28 cellular contexts compared by ENCODE assay signal in the genomic region with DNA sequence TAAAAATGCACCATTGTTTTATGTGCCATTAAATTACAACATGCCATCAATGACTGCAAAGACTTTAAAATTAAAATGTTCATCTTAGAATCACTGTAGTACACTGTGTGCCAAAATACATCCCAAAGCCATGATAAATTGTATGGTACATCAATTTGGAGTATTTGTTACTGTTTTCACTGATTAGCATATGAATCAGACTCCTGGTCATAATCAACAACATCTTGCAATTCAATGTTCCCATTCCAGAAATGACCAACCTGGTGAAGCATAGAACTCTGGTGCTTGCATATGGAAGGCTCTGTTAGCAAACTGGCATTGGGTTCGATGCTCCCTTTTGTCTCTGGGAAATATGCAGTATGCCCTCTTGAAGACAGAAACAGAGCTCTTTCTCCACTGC. TPM values are rescaled to one million over a fixed set of nuclear protein-coding genes. Genes with fewer than 3 reads are reported as not detected.
DNase-seq lines count a peak whose midpoint lies in the region; ATAC-seq, FAIRE-seq and TF ChIP-seq lines count a peak whose summit lies in the region.
"Had no signal": no experiment of that assay in that cellular context is flagged by ENCODE, and none has a peak within 500 bp of the region (broad histone marks: within the 10 kb centered on the region; RNA-seq: fewer than 3 reads in every experiment).

No MANE protein-coding gene starts in this region.

- H3K4me1 ChIP-seq in K562 (replicated peaks in 1 of 2; ENCODE audit: control insufficient read depth in 2 of 2, insufficient read depth in 2 of 2, low read length in 2 of 2) = peaks cover 0 to 3% of the 10 kb centered on the region in 2 experiments; a peak in 2 of 5 replicates
- H3K4me1 ChIP-seq: BLaER1 had no signal

- intact Hi-C loops in K562 (cut with micrococcal nuclease) = no loop called here

- no peak overlapping the region for H3K27ac ChIP-seq in K562 (ENCODE audit: extremely low read depth, low read depth, low read length)
- H3K27ac ChIP-seq: BLaER1 had no signal

- H4K20me1 ChIP-seq in K562 (replicated peaks; ENCODE audit: control insufficient read depth, insufficient read depth, low read length) = no peaks in the 10 kb centered on the region
- H4K20me1 ChIP-seq: BLaER1 had no signal

- no peaks in the 10 kb centered on the region for H3K79me2 ChIP-seq in K562 (ENCODE audit: control insufficient read depth, insufficient read depth, low read length)

- DNase-seq in K562 (ENCODE audit: extremely low read depth in 1 of 4, low spot score in 3 of 4) = no peak
- peak; percentile 69 for DNase-seq in fibroblast of mammary gland (ENCODE audit: low read depth)
- no peak for DNase-seq in activated naive CD4-positive, alpha-beta T cell treated with Interleukin-2 at 50 U/mL for 16 hours
- DNase-seq in stimulated activated CD4-positive, alpha-beta T cell treated with anti-CD3 and anti-CD28 coated beads, Interleukin-2, amount 100 ng/mL, for 24 hours = no peak
- DNase-seq: 8988T; ACHN; BE2C; C1 segment of cervical spinal cord; CD4-positive, alpha-beta memory T cell; CD4-positive, CD25-positive, alpha-beta regulatory T cell; CD8-positive, alpha-beta memory T cell; COR-L47; DMS 273 treated with DMSO at 0.1 percent for 48 hours; DMS153; DMS53; DMS79; DND-41; EL; GDM1 had no signal

- BruUV-seq in K562 (replicated peaks; lab: Mats Ljungman, UMichigan) = no TSS peak

- no peak overlapping the region for H3K9ac ChIP-seq in K562 (ENCODE audit: insufficient read depth in 1 of 2, low read depth in 2 of 2, low read length in 2 of 2)
- H3K9ac ChIP-seq: BLaER1 had no signal

- no peak for TF ChIP-seq POLR2A in K562 (conservative IDR thresholded peaks at IDR 0.05)

- H3K9me3 ChIP-seq in K562 (replicated peaks; ENCODE audit: control insufficient read depth, insufficient read depth, low read depth, low read length) = no peaks in the 10 kb centered on the region
- H3K9me3 ChIP-seq: BE2C, BLaER1 had no signal

- H3K9me1 ChIP-seq in K562 (ENCODE audit: control insufficient read depth, insufficient read depth, low read length) = no peaks in the 10 kb centered on the region

- POLR2A ChIA-PET in K562 (lab: Yijun Ruan, JAX) = no interaction called here

- TF ChIP-seq RAD21 in K562 (CRISPR knock-in tag; conservative IDR thresholded peaks at IDR 0.05 in 1 of 2, IDR thresholded peaks at IDR 0.05 in 1 of 2) = no peak

- CTCF ChIA-PET in K562 (lab: Yijun Ruan, JAX; ENCODE audit: low intra/inter-chr PET ratio) = no interaction called here

- 18% methylated on average over 1 of the region's 1 CpG for WGBS in K562 (ENCODE audit: insufficient coverage, low coverage, missing lambda C conversion rate)

- H3K4me3 ChIP-seq in K562 = no peak overlapping the region
- H3K4me3 ChIP-seq in fibroblast of mammary gland (ENCODE audit: control insufficient read depth, low read depth, low read length) = no peak overlapping the region
- H3K4me3 ChIP-seq: BLaER1, GM12878 had no signal

- H3K27me3 ChIP-seq in K562 (ENCODE audit: control insufficient read depth in 2 of 2, insufficient read depth in 2 of 2, low read length in 2 of 2) = no peaks in the 10 kb centered on the region
- H3K27me3 ChIP-seq: BE2C, BLaER1 had no signal

- H3K36me3 ChIP-seq in K562 (ENCODE audit: control insufficient read depth, insufficient read depth, low read length) = peaks cover 17% of the 10 kb centered on the region; the same call in 2 of the 3 replicates

- in situ Hi-C loops in K562 (cut with MboI) = no loop called here

- no peak overlapping the region for H2AFZ ChIP-seq in K562 (ENCODE audit: low read depth, low read length)

- no peak for TF ChIP-seq EP300 in K562 (IDR thresholded peaks at IDR 0.05; ENCODE audit: low read length)

- H3K4me2 ChIP-seq in K562 (ENCODE audit: insufficient read depth, low read length) = no peak overlapping the region
- H3K4me2 ChIP-seq: BLaER1 had no signal

- peak; percentile 6 for FAIRE-seq in K562 (lab: Jason Lieb, UNC)
- FAIRE-seq: A204.1, GM12878, GM12892, GM18507 had no signal

- ATAC-seq in K562 (no peak), HG03159 (IDR thresholded peaks at IDR 0.05; ENCODE audit: unreplicated experiment) (no peak)
- ATAC-seq: GM12878 had no signal

- TF ChIP-seq CTCF in K562 (IDR thresholded peaks at IDR 0.05 in 2 of 3, conservative IDR thresholded peaks at IDR 0.05 in 1 of 3; ENCODE audit: insufficient read depth in 2 of 3, low read depth in 1 of 3, low read length in 3 of 3) = no peak
- no peak for TF ChIP-seq CTCF in fibroblast of mammary gland (conservative IDR thresholded peaks at IDR 0.05; ENCODE audit: control insufficient read depth, insufficient read depth, low read depth, low read length)

TF ChIP-seq in K562, 482 proteins besides CTCF, POLR2A, EP300 and RAD21 (continues in another document):
- no peak for TF ChIP-seq KLF13 (tag; IDR thresholded peaks at IDR 0.05; ENCODE audit: borderline replicate concordance, low read depth)
- no peak for TF ChIP-seq NEUROD1 (IDR thresholded peaks at IDR 0.05; ENCODE audit: borderline replicate concordance, low read depth, low read length, partially characterized antibody)
- TF ChIP-seq NELFE (IDR thresholded peaks at IDR 0.05; ENCODE audit: insufficient read depth, insufficient read length) = no peak
- no peak for TF ChIP-seq IFI16 (CRISPR knock-in tag; IDR thresholded peaks at IDR 0.05)
- no peak for TF ChIP-seq ZNF584 (CRISPR knock-in tag; IDR thresholded peaks at IDR 0.05; ENCODE audit: low read depth)

RNA-seq across cellular contexts. Expression of gene LYSMD2, which starts 22.5 kb away (rescaled TPM):
- total RNA-seq in K562 (2011; cell fraction: chromatin; rRNA removed; ENCODE audit: low replicate concordance) = 2.4 and 7.0 TPM in 2 replicates
- total RNA-seq in K562 (2011; cell fraction: nucleolus; rRNA removed) = 2.8 and 3.2 TPM in 2 replicates
- 3.1 and 5.4 TPM in 2 replicates for total RNA-seq in K562 (2011; cell fraction: nucleoplasm; rRNA removed)
- total RNA-seq in K562 (2014; rRNA removed) (8.8 and 10.9 TPM in 2 replicates), K562 (2014; rRNA removed; fragmentation: Illumina TruSeq; extraction: Trizol) (13.6 and 14.2 TPM in 2 replicates), K562 (2015; rRNA removed; fragmentation: Illumina TruSeq; extraction: Trizol) (11.2 and 11.3 TPM in 2 replicates), K562 (2021) (9.7 and 10.3 TPM in 2 replicates)
- polyA plus RNA-seq in K562 (2011; rRNA removed) (11.3 and 30.3 TPM in 2 replicates), K562 (2014; fragmentation: Illumina TruSeq; extraction: Trizol) (7.9 and 9.5 TPM in 2 replicates), K562 (2014; fragmentation: Nextera tagmentation; extraction: Ambion mirVana) (1 to 10 TPM; 4.3 to 4.8 TPM), K562 (2014; rRNA removed) (9.8 and 10.7 TPM in 2 replicates)
- polyA plus RNA-seq in K562 (2011; cell fraction: cytosol; rRNA removed) = 6.9 and 16.4 TPM in 2 replicates
- polyA plus RNA-seq in K562 (2011; cell fraction: nucleus; rRNA removed) = 4.8 and 5.0 TPM in 2 replicates
- polyA plus RNA-seq in K562 (2012) = 11.4 and 11.6 TPM in 2 replicates
- 4.8 and 8.9 TPM in 2 replicates for polyA minus RNA-seq in K562 (2011; rRNA and poly(A)+ RNA removed)
- 2.9 and 6.2 TPM in 2 replicates for polyA minus RNA-seq in K562 (2011; cell fraction: cytosol; rRNA and poly(A)+ RNA removed)
- 2.0 and 3.6 TPM in 2 replicates for polyA minus RNA-seq in K562 (2011; cell fraction: nucleus; rRNA and poly(A)+ RNA removed)
- total RNA-seq: G401 had no signal

RNA-seq across cellular contexts. Expression of gene SCG3, which starts 33.6 kb away (rescaled TPM):
- total RNA-seq in K562 (2011; cell fraction: chromatin; rRNA removed; ENCODE audit: low replicate concordance) = 8.5 and 27.4 TPM in 2 replicates
- 9.9 and 11.3 TPM in 2 replicates for total RNA-seq in K562 (2011; cell fraction: nucleolus; rRNA removed)
- total RNA-seq in K562 (2011; cell fraction: nucleoplasm; rRNA removed) = 19.9 and 30.9 TPM in 2 replicates
- total RNA-seq in K562 (2014; rRNA removed) = 14.9 and 17.4 TPM in 2 replicates
- total RNA-seq in K562 (2014; rRNA removed; fragmentation: Illumina TruSeq; extraction: Trizol) = 32.2 and 42.1 TPM in 2 replicates
- total RNA-seq in K562 (2015; rRNA removed; fragmentation: Illumina TruSeq; extraction: Trizol) = 41.5 and 43.8 TPM in 2 replicates
- total RNA-seq in K562 (2021) = 19.5 and 21.0 TPM in 2 replicates
- 4.2 and 22.7 TPM in 2 replicates for polyA plus RNA-seq in K562 (2011; rRNA removed)
- polyA plus RNA-seq in K562 (2011; cell fraction: cytosol; rRNA removed) = 2.1 and 3.3 TPM in 2 replicates
- 1.4 and 4.3 TPM in 2 replicates for polyA plus RNA-seq in K562 (2011; cell fraction: nucleus; rRNA removed)
- polyA plus RNA-seq in K562 (2012) = 22.5 and 23.7 TPM in 2 replicates
- 23.3 and 28.5 TPM in 2 replicates for polyA plus RNA-seq in K562 (2014; fragmentation: Illumina TruSeq; extraction: Trizol)
- polyA plus RNA-seq in K562 (2014; fragmentation: Nextera tagmentation; extraction: Ambion mirVana) = 10 to 100 TPM; 13.0 to 17.8 TPM
- 11.3 and 14.1 TPM in 2 replicates for polyA plus RNA-seq in K562 (2014; rRNA removed)
- polyA minus RNA-seq in K562 (2011; rRNA and poly(A)+ RNA removed) = 11.9 and 42.1 TPM in 2 replicates
- polyA minus RNA-seq in K562 (2011; cell fraction: cytosol; rRNA and poly(A)+ RNA removed) = 4.8 and 22.5 TPM in 2 replicates
- 3.0 and 5.7 TPM in 2 replicates for polyA minus RNA-seq in K562 (2011; cell fraction: nucleus; rRNA and poly(A)+ RNA removed)
- total RNA-seq: CD4-positive, alpha-beta memory T cell; CD4-positive, CD25-positive, alpha-beta regulatory T cell; CD8-positive, alpha-beta memory T cell; G401; GM12878 had no signal
- polyA plus RNA-seq: AG04450; CD14-positive monocyte; CD4-positive, alpha-beta memory T cell; CD4-positive, CD25-positive, alpha-beta regulatory T cell; CD8-positive, alpha-beta memory T cell had no signal

RNA-seq across cellular contexts. Expression of gene TMOD2, which starts 36.5 kb away (rescaled TPM):
- 3.1 and 8.1 TPM in 2 replicates for total RNA-seq in K562 (2011; cell fraction: chromatin; rRNA removed; ENCODE audit: low replicate concordance)
- total RNA-seq in K562 (2011; cell fraction: nucleolus; rRNA removed) = 0.83 and 1.4 TPM in 2 replicates
- total RNA-seq in K562 (2011; cell fraction: nucleoplasm; rRNA removed) = 5.7 and 14.4 TPM in 2 replicates
- total RNA-seq in K562 (2014; rRNA removed) = 2.2 TPM in 2 replicates
- total RNA-seq in K562 (2014; rRNA removed; fragmentation: Illumina TruSeq; extraction: Trizol) = 3.8 and 4.8 TPM in 2 replicates
- total RNA-seq in K562 (2015; rRNA removed; fragmentation: Illumina TruSeq; extraction: Trizol) = 3.3 and 3.6 TPM in 2 replicates
- 3.2 and 3.4 TPM in 2 replicates for total RNA-seq in K562 (2021)
- 2.3 and 3.6 TPM in 2 replicates for polyA plus RNA-seq in K562 (2011; rRNA removed)
- 0.57 and 1.1 TPM in 2 replicates for polyA plus RNA-seq in K562 (2011; cell fraction: cytosol; rRNA removed)
- 2.7 and 2.9 TPM in 2 replicates for polyA plus RNA-seq in K562 (2011; cell fraction: nucleus; rRNA removed)
- polyA plus RNA-seq in K562 (2012) = 1.7 and 4.4 TPM in 2 replicates
- polyA plus RNA-seq in K562 (2014; fragmentation: Illumina TruSeq; extraction: Trizol) = 2.7 and 3.0 TPM in 2 replicates
- polyA plus RNA-seq in K562 (2014; fragmentation: Nextera tagmentation; extraction: Ambion mirVana) = under 1 TPM; 0.49 to 0.85 TPM
- 2.1 and 3.3 TPM in 2 replicates for polyA plus RNA-seq in K562 (2014; rRNA removed)
- 2.3 and 3.5 TPM in 2 replicates for polyA minus RNA-seq in K562 (2011; rRNA and poly(A)+ RNA removed)
- 0.91 and 1.7 TPM in 2 replicates for polyA minus RNA-seq in K562 (2011; cell fraction: cytosol; rRNA and poly(A)+ RNA removed)
- polyA minus RNA-seq in K562 (2011; cell fraction: nucleus; rRNA and poly(A)+ RNA removed) = 1.8 and 1.9 TPM in 2 replicates
